In genomic region chr5:164175083-164175482, GRCh38 we compare ENCODE assay signal across 24 cellular contexts.
A peak's percentile ranks its signal among the peaks of the same experiment; 100 is the strongest.
DNase-seq lines count a peak whose midpoint lies in the region; ATAC-seq, FAIRE-seq and TF ChIP-seq lines count a peak whose summit lies in the region.
"Had no signal": no experiment of that assay in that cellular context is flagged by ENCODE, and none has a peak within 500 bp of the region (broad histone marks: within the 10 kb centered on the region; RNA-seq: fewer than 3 reads in every experiment).

No MANE protein-coding gene starts in this region.

- DNase-seq in M059J (ENCODE audit: low read depth) (peak; percentile 1), astrocyte of the spinal cord (ENCODE audit: low read depth, low spot score) (peak; percentile 39), fibroblast of the aortic adventitia (ENCODE audit: low read depth) (peak; percentile 86), COR-L47 (lab: John Stamatoyannopoulos, UW) (no peak), pancreas (no peak)
- DNase-seq: activated naive CD4-positive, alpha-beta T cell treated with anti-CD3 and anti-CD28 coated beads for 36 hours; Caco-2; DMS79 treated with DMSO at 0.1 percent for 48 hours; effector CD8-positive, alpha-beta T cell; erythroblast; GOT3; NCI-H1105 treated with DMSO at 0.1 percent for 48 hours; NCI-H2029; NCI-H2227 treated with DMSO at 0.1 percent for 48 hours; NCI-H774; stimulated activated CD8-positive, alpha-beta memory T cell treated with anti-CD3 and anti-CD28 coated beads, Interleukin-4, amount 100 ng/mL, for 48 hours; transverse colon; WERI-Rb-1 had no signal

- TF ChIP-seq CTCF in astrocyte of the spinal cord (IDR thresholded peaks at IDR 0.05; ENCODE audit: low read depth, low read length) = no peak
- no peak for TF ChIP-seq CTCF in fibroblast of the aortic adventitia (IDR thresholded peaks at IDR 0.05; ENCODE audit: insufficient read depth, low read length)
- TF ChIP-seq CTCF in pancreas (IDR thresholded peaks at IDR 0.05) = no peak

- H3K9me3 ChIP-seq in pancreas = no peaks in the 10 kb centered on the region
- H3K9me3 ChIP-seq: BLaER1, Caco-2, prostate gland, transverse colon had no signal

- no peaks in the 10 kb centered on the region for H3K79me2 ChIP-seq in ACC112 (ENCODE audit: control insufficient read depth, insufficient read depth, low read length, unreplicated experiment)

- intact Hi-C loops in pancreas (cut with DNase I) = no loop called here

- WGBS in pancreas, 2 donors = 42 to 44% methylated on average over 2 of the region's 2 CpGs

- no peaks in the 10 kb centered on the region for H3K27me3 ChIP-seq in ACC112 (ENCODE audit: insufficient read depth, low read length)
- no peaks in the 10 kb centered on the region for H3K27me3 ChIP-seq in pancreas
- H3K27me3 ChIP-seq: BLaER1, transverse colon had no signal

- FAIRE-seq in pancreas (lab: Jason Lieb, UNC) = no peak
- FAIRE-seq: A204.1 had no signal

- peak overlapping the region; percentile 82 for H2AFZ ChIP-seq in ACC112 (ENCODE audit: low read length, unreplicated experiment)

- ATAC-seq in HG03439 (IDR thresholded peaks at IDR 0.05; ENCODE audit: unreplicated experiment) (no peak), GM18868 (IDR thresholded peaks at IDR 0.05; ENCODE audit: unreplicated experiment) (no peak), pancreas (no peak)

- H3K36me3 ChIP-seq in ACC112 (ENCODE audit: insufficient read depth, low read length) (no peaks in the 10 kb centered on the region), pancreas (no peaks in the 10 kb centered on the region)
- H3K36me3 ChIP-seq: BLaER1, prostate gland, transverse colon, WERI-Rb-1 had no signal

- peak overlapping the region; percentile 43; the same call in 1 of the 2 replicates for H3K27ac ChIP-seq in ACC112 (ENCODE audit: low read depth, low read length)
- H3K27ac ChIP-seq in pancreas = no peak overlapping the region
- H3K27ac ChIP-seq: BLaER1, prostate gland, transverse colon, WERI-Rb-1 had no signal

- H3K4me1 ChIP-seq in ACC112 (ENCODE audit: control insufficient read depth, insufficient read depth, low read length, unreplicated experiment) = peaks cover 17% of the 10 kb centered on the region
- no peaks in the 10 kb centered on the region for H3K4me1 ChIP-seq in pancreas
- H3K4me1 ChIP-seq: BLaER1, Caco-2, prostate gland, transverse colon had no signal

- no peak overlapping the region for H3K4me3 ChIP-seq in ACC112 (ENCODE audit: low read depth, low read length)
- no peak overlapping the region for H3K4me3 ChIP-seq in astrocyte of the spinal cord (ENCODE audit: low read depth, low read length)
- no peak overlapping the region for H3K4me3 ChIP-seq in fibroblast of the aortic adventitia (ENCODE audit: low read depth, low read length)
- H3K4me3 ChIP-seq in pancreas = no peak overlapping the region
- H3K4me3 ChIP-seq: BLaER1, prostate gland, transverse colon had no signal

- in situ Hi-C loops in astrocyte of the spinal cord (cut with HindIII; ENCODE audit: low sequenced_read_pairs) = no loop called here

Comparison
In these comparisons a context has a peak if more than half of its experiments do, and no peak if none do; other contexts are left out.
1. DNase-seq: peak in M059J (single experiment), astrocyte of the spinal cord (single experiment) and fibroblast of the aortic adventitia (single experiment); none in COR-L47 (single experiment) and pancreas (0 of 6).